1 cellular context compared by ENCODE assay signal in the genomic region with DNA sequence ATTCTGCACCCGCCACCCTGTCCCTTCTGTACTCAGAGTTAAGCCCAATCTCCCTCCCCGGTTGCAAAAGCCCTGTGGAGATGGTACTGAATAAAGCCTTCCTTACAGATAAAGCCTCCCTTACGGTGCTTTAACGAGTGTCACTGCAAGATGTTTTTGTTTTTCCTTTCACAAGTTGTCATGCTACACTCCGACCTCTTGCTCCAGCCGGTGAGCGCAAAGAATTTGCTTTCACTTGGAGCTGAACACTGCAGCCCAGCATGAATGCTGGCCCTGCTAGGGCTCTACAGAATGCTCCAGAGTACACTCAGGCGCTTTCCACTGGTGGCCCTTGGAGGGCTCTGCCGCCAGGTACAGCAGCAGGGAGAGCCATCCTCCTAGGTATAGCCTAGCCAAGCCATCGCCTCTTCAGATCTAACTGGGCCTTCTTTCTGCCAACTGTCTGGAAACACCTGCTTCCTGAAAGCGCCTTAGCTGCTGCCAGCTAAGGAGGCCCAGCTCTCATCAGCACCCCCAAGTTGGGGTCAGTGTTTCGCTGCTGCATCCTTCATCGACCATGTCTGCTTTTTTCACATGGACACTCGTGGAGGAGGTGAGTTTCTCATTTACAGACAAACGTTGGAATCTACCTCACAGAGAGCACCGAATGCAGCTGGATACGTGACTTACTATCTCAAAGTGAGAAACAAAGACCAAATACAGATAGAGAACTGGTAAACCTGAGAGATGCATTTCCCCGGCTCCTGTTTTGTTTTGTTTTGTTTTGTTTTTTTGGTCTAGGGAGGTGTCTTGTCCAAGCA.
TF ChIP-seq lines count a peak whose summit lies in the region.

No MANE protein-coding gene starts in this region.

TF ChIP-seq in H1, 55 proteins besides CTCF, POLR2A, EP300 and RAD21 (continued from another document):
- no peak for TF ChIP-seq SIX5 (IDR thresholded peaks at IDR 0.05; ENCODE audit: low read depth, low read length)
- no peak for TF ChIP-seq CBX8 (IDR thresholded peaks at IDR 0.05; ENCODE audit: borderline replicate concordance, low read depth, low read length)
- TF ChIP-seq ATF2 (IDR thresholded peaks at IDR 0.05; ENCODE audit: low read length): no peak
- no peak for TF ChIP-seq ASH2L (IDR thresholded peaks at IDR 0.05; ENCODE audit: low read length)
